27 cellular contexts compared by ENCODE assay signal in the genomic region with DNA sequence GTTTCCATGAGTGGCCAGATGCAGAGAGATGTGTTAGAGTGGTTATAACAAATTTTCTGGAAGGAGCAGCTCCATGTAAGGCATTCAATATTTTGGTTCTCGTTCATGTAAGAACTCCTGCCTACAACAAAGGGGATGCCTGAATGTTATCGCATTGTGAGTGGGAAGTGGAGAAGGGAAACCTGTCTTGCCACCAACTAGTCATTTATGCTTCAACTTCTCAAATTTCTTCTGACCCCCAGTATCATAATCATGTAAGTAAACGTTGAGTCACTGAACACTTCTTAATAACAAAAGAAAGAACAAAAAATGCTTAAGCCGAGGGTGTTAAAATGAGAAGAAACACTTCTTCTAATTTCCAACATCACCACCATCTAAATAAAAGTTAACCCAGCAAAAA.
A peak's percentile ranks its signal among the peaks of the same experiment; 100 is the strongest.
DNase-seq lines count a peak whose midpoint lies in the region; FAIRE-seq and TF ChIP-seq lines count a peak whose summit lies in the region.
"Had no signal": no experiment of that assay in that cellular context is flagged by ENCODE, and none has a peak within 500 bp of the region (broad histone marks: within the 10 kb centered on the region; RNA-seq: fewer than 3 reads in every experiment).

No MANE protein-coding gene starts in this region.

- peaks cover 67% of the 10 kb centered on the region for H3K4me1 Mint-ChIP-seq in neural progenitor cell
- H3K4me1 Mint-ChIP-seq: B cell had no signal

- no peaks in the 10 kb centered on the region for H3F3A ChIP-seq in neural progenitor cell (ENCODE audit: low read depth)

- 81% methylated on average over 4 of the region's 4 CpGs for WGBS in esophagus muscularis mucosa

- intact Hi-C loops in esophagus muscularis mucosa (cut with DNase I) = no loop called here

- DNase-seq in DMS53 (lab: John Stamatoyannopoulos, UW) (peak; percentile 5), DMS53 treated with DMSO at 0.1 percent for 48 hours (lab: John Stamatoyannopoulos, UW; ENCODE audit: unreplicated experiment) (no peak), SIG-M5 treated with dmso at 0.1 percent for 504 hours (lab: John Stamatoyannopoulos, UW; ENCODE audit: unreplicated experiment) (peak; percentile 10), SIG-M5 (lab: John Stamatoyannopoulos, UW) (no peak), bronchial epithelial cell (ENCODE audit: low read depth) (peak; percentile 75), neural progenitor cell (ENCODE audit: low spot score) (no peak), esophagus muscularis mucosa (ENCODE audit: extremely low spot score) (no peak), DMS114 treated with DMSO at 0.1 percent for 48 hours (lab: John Stamatoyannopoulos, UW; ENCODE audit: unreplicated experiment) (no peak)
- DNase-seq: AML-193; Caco-2; Calu3; CD4-positive, alpha-beta T cell; CD8-positive, alpha-beta T cell; DMS153; DMS79; DND-41; EL; GDM1 had no signal

- H4K20me1 ChIP-seq in neural progenitor cell (ENCODE audit: low read depth) = no peaks in the 10 kb centered on the region
- H4K20me1 ChIP-seq: BLaER1 treated with 17β-estradiol and CSF1 and Interleukin-3, amounts not matched to agents 10 nM and 100 nM had no signal

- H3K27me3 ChIP-seq in bronchial epithelial cell (ENCODE audit: control insufficient read depth, insufficient read depth, low read length) (no peaks in the 10 kb centered on the region), neural progenitor cell (no peaks in the 10 kb centered on the region), esophagus muscularis mucosa (no peaks in the 10 kb centered on the region)
- H3K27me3 ChIP-seq: BLaER1 treated with 17β-estradiol and CSF1 and Interleukin-3, amounts not matched to agents 10 nM and 100 nM had no signal

- no peaks in the 10 kb centered on the region for H3K79me2 ChIP-seq in neural progenitor cell (ENCODE audit: low read depth)

- H3K4me3 Mint-ChIP-seq in neural progenitor cell = no peak overlapping the region
- H3K4me3 Mint-ChIP-seq: B cell; CD4-positive, alpha-beta T cell; CD8-positive, alpha-beta T cell had no signal

- peaks cover 25% of the 10 kb centered on the region for H3K4me1 ChIP-seq in neural progenitor cell
- no peaks in the 10 kb centered on the region for H3K4me1 ChIP-seq in esophagus muscularis mucosa
- H3K4me1 ChIP-seq: A549, Caco-2 had no signal

- H3K27ac ChIP-seq in neural progenitor cell (no peak overlapping the region), esophagus muscularis mucosa (replicated peaks in 1 of 4) (no peak overlapping the region)
- H3K27ac ChIP-seq: 22Rv1; A549; BLaER1 treated with 17β-estradiol and CSF1 and Interleukin-3, amounts not matched to agents 10 nM and 100 nM; C4-2B had no signal

- peak overlapping the region; percentile 57 for H3K27ac Mint-ChIP-seq in neural progenitor cell
- H3K27ac Mint-ChIP-seq: B cell; CD4-positive, alpha-beta T cell; CD8-positive, alpha-beta T cell had no signal

- H3K4me3 ChIP-seq in bronchial epithelial cell (ENCODE audit: low read depth, low read length) = no peak overlapping the region
- no peak overlapping the region for H3K4me3 ChIP-seq in neural progenitor cell
- no peak overlapping the region for H3K4me3 ChIP-seq in esophagus muscularis mucosa
- H3K4me3 ChIP-seq: A549; BLaER1 treated with 17β-estradiol and CSF1 and Interleukin-3, amounts not matched to agents 10 nM and 100 nM; GM12878 had no signal

- no peaks in the 10 kb centered on the region for H3K27me3 Mint-ChIP-seq in neural progenitor cell (ENCODE audit: insufficient read depth, low read depth)

- H3K9ac ChIP-seq in neural progenitor cell = no peak overlapping the region
- H3K9ac ChIP-seq: BLaER1 treated with 17β-estradiol and CSF1 and Interleukin-3, amounts not matched to agents 10 nM and 100 nM had no signal

- TF ChIP-seq POLR2A in esophagus muscularis mucosa (IDR thresholded peaks at IDR 0.05; ENCODE audit: low read depth) = no peak

- FAIRE-seq in bronchial epithelial cell (lab: Jason Lieb, UNC) = no peak
- FAIRE-seq: A549, D721Med, GM12878, GM12892, GM18507 had no signal

- H3K9me3 ChIP-seq in neural progenitor cell (ENCODE audit: low read depth) = no peaks in the 10 kb centered on the region
- no peaks in the 10 kb centered on the region for H3K9me3 ChIP-seq in esophagus muscularis mucosa
- H3K9me3 ChIP-seq: A549; BLaER1 treated with 17β-estradiol and CSF1 and Interleukin-3, amounts not matched to agents 10 nM and 100 nM; Caco-2 had no signal

- H3K9me3 Mint-ChIP-seq in neural progenitor cell = peaks cover 3% of the 10 kb centered on the region
- H3K9me3 Mint-ChIP-seq: CD4-positive, alpha-beta T cell; CD8-positive, alpha-beta T cell had no signal

- TF ChIP-seq CTCF in bronchial epithelial cell (IDR thresholded peaks at IDR 0.05; ENCODE audit: insufficient read depth, low read length, severe bottlenecking) (no peak), neural progenitor cell (IDR thresholded peaks at IDR 0.05) (no peak), esophagus muscularis mucosa (IDR thresholded peaks at IDR 0.05) (no peak)

- no peak overlapping the region for H2AFZ ChIP-seq in neural progenitor cell (replicated peaks)

- H3K4me2 ChIP-seq in neural progenitor cell = no peak overlapping the region
- H3K4me2 ChIP-seq: A549; BLaER1 treated with 17β-estradiol and CSF1 and Interleukin-3, amounts not matched to agents 10 nM and 100 nM had no signal

- no peak for TF ChIP-seq EP300 in esophagus muscularis mucosa (IDR thresholded peaks at IDR 0.05)

- H3K36me3 Mint-ChIP-seq in neural progenitor cell = no peaks in the 10 kb centered on the region
- H3K36me3 Mint-ChIP-seq: CD8-positive, alpha-beta T cell had no signal

- H3K36me3 ChIP-seq in bronchial epithelial cell (ENCODE audit: control insufficient read depth, insufficient read depth, low read length) (no peaks in the 10 kb centered on the region), neural progenitor cell (no peaks in the 10 kb centered on the region), esophagus muscularis mucosa (no peaks in the 10 kb centered on the region)
- H3K36me3 ChIP-seq: BLaER1 treated with 17β-estradiol and CSF1 and Interleukin-3, amounts not matched to agents 10 nM and 100 nM had no signal

Comparison
In these comparisons a context has a peak if more than half of its experiments do, and no peak if none do; other contexts are left out.
1. DNase-seq: peak in DMS53 (single experiment), SIG-M5 treated with dmso at 0.1 percent for 504 hours (single experiment) and bronchial epithelial cell (single experiment); none in DMS53 treated with DMSO at 0.1 percent for 48 hours (single experiment), SIG-M5 (single experiment), neural progenitor cell (single experiment), esophagus muscularis mucosa (single experiment) and DMS114 treated with DMSO at 0.1 percent for 48 hours (single experiment).